In genomic region chr7:76465950-76466349, GRCh38 we compare ENCODE assay signal across 7 cellular contexts. TPM values are rescaled to one million over a fixed set of nuclear protein-coding genes. Genes with fewer than 3 reads are reported as not detected.
"Had no signal": no experiment of that assay in that cellular context is flagged by ENCODE, and none has a peak within 500 bp of the region (broad histone marks: within the 10 kb centered on the region; RNA-seq: fewer than 3 reads in every experiment).

No MANE protein-coding gene starts in this region.

RNA-seq across cellular contexts. Expression of gene ZP3, which starts 41.2 kb away (rescaled TPM):
- total RNA-seq: chondrocyte, lower lobe of right lung, progenitor cell of endocrine pancreas had no signal
- polyA plus RNA-seq: neural cell had no signal

RNA-seq across cellular contexts. Expression of gene UPK3B, which starts 44.4 kb away (rescaled TPM):
- total RNA-seq: epithelial cell of proximal tubule, occipital lobe had no signal

RNA-seq across cellular contexts. Expression of gene SSC4D, which starts 56.5 kb away (rescaled TPM):
- total RNA-seq: mononuclear cell had no signal
